ENCODE assay signal across 25 cellular contexts in genomic region chr2:146801886-146802285, GRCh38.
"Had no signal": no experiment of that assay in that cellular context is flagged by ENCODE, and none has a peak within 500 bp of the region (broad histone marks: within the 10 kb centered on the region; RNA-seq: fewer than 3 reads in every experiment).

No MANE protein-coding gene starts in this region.

- H3K4me3 ChIP-seq: esophagus squamous epithelium, heart right ventricle, left lung, neural progenitor cell, sigmoid colon, smooth muscle cell, thyroid gland, upper lobe of right lung had no signal

- ATAC-seq: activated CD4-positive, CD25-positive, alpha-beta regulatory T cell treated with anti-CD3 and anti-CD28 coated beads, Interleukin-2, amount 50 U/mL, for 24 hours; activated CD8-positive, alpha-beta memory T cell treated with anti-CD3 and anti-CD28 coated beads, Interleukin-2, amount 10 ng/mL, durations not matched to agents 7 days and 5 days; activated CD8-positive, alpha-beta T cell treated with anti-CD3 and anti-CD28 coated beads for 36 hours; heart right ventricle; left lung; naive thymus-derived CD8-positive, alpha-beta T cell; stimulated activated naive CD8-positive, alpha-beta T cell treated with anti-CD3 and anti-CD28 coated beads, Interleukin-15, Interleukin-2, amounts not matched to agents 100 U/mL and 50 U/mL, for 24 hours; T-helper 17 cell; upper lobe of right lung had no signal

- H3K4me1 ChIP-seq: esophagus squamous epithelium, heart right ventricle, left lung, neural progenitor cell, sigmoid colon, thyroid gland, upper lobe of right lung had no signal

- H3K27ac ChIP-seq: esophagus squamous epithelium, heart right ventricle, left lung, neural progenitor cell, sigmoid colon, thyroid gland, upper lobe of right lung had no signal

- H3K27me3 ChIP-seq: esophagus squamous epithelium, heart right ventricle, left lung, neural progenitor cell, sigmoid colon, thyroid gland, upper lobe of right lung had no signal

- DNase-seq: activated CD4-positive, alpha-beta T cell treated with anti-CD3 and anti-CD28 coated beads, Interleukin-2, amount 10 ng/mL, durations not matched to agents 7 days and 5 days; activated CD8-positive, alpha-beta memory T cell treated with anti-CD3 and anti-CD28 coated beads, Interleukin-2, amount 10 ng/mL, durations not matched to agents 7 days and 5 days; activated CD8-positive, alpha-beta T cell treated with anti-CD3 and anti-CD28 coated beads for 36 hours; activated effector memory CD4-positive, alpha-beta T cell treated with anti-CD3 and anti-CD28 coated beads, Interleukin-2, amount 50 U/mL, for 16 hours; activated naive CD4-positive, alpha-beta T cell treated with anti-CD3 and anti-CD28 coated beads, Interleukin-2, amount 50 U/mL, for 16 hours; activated T-cell treated with anti-CD3 and anti-CD28 coated beads for 4 hours; anterior cingulate cortex; caudate nucleus; dermis blood vessel endothelial cell; effector memory CD4-positive, alpha-beta T cell; esophagus squamous epithelium; heart right ventricle; left lung; naive thymus-derived CD8-positive, alpha-beta T cell; posterior cingulate gyrus; sigmoid colon; stimulated activated CD4-positive, alpha-beta T cell treated with anti-CD3 and anti-CD28 coated beads, Interleukin-2, amount 100 ng/mL, for 48 hours; stimulated activated naive CD8-positive, alpha-beta T cell treated with anti-CD3 and anti-CD28 coated beads, Interleukin-15, Interleukin-2, amounts not matched to agents 100 U/mL and 50 U/mL, for 24 hours; SW 1271; T-helper 17 cell; thyroid gland; upper lobe of right lung had no signal
